In the genomic region with DNA sequence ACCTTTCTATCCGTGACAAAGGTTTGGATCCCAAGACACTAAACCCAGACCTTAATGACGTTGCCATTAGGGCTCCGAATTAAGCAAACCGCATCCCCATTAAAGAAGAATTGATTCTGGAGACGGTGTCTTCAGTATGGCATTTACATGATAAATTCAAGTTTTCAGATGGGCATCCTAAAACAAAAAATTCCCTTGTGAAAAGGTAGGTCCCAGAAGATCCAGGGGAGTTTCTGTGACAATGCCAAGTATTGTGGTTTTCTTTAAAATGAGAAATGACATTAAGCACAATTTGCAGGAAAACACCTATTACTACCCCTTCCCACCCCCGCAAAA, we compare ENCODE assay signal across 8 cellular contexts. TPM values are rescaled to one million over a fixed set of nuclear protein-coding genes. Genes with fewer than 3 reads are reported as not detected.
A peak's percentile ranks its signal among the peaks of the same experiment; 100 is the strongest.
DNase-seq lines count a peak whose midpoint lies in the region; ATAC-seq and TF ChIP-seq lines count a peak whose summit lies in the region.

No MANE protein-coding gene starts in this region.

- peaks cover 13% of the 10 kb centered on the region for H3K36me3 Mint-ChIP-seq in activated naive CD4-positive, alpha-beta T cell treated with anti-CD3 and anti-CD28 coated beads, Interleukin-2, amount 50 U/mL, for 24 hours
- peaks cover 11% of the 10 kb centered on the region for H3K36me3 Mint-ChIP-seq in memory B cell

- H3K4me3 Mint-ChIP-seq in activated naive CD4-positive, alpha-beta T cell treated with anti-CD3 and anti-CD28 coated beads, Interleukin-2, amount 50 U/mL, for 24 hours = peak overlapping the region; percentile 90
- H3K4me3 Mint-ChIP-seq in memory B cell = peak overlapping the region; percentile 92

- no peak for TF ChIP-seq EP300 in upper lobe of left lung (IDR thresholded peaks at IDR 0.05)

- no peaks in the 10 kb centered on the region for H3K9me3 Mint-ChIP-seq in activated naive CD4-positive, alpha-beta T cell treated with anti-CD3 and anti-CD28 coated beads, Interleukin-2, amount 50 U/mL, for 24 hours
- H3K9me3 Mint-ChIP-seq in memory B cell = no peaks in the 10 kb centered on the region

- TF ChIP-seq POLR2A in upper lobe of left lung (IDR thresholded peaks at IDR 0.05) = no peak

- peak overlapping the region; percentile 91 for H3K27ac Mint-ChIP-seq in activated naive CD4-positive, alpha-beta T cell treated with anti-CD3 and anti-CD28 coated beads, Interleukin-2, amount 50 U/mL, for 24 hours
- peak overlapping the region; percentile 94 for H3K27ac Mint-ChIP-seq in memory B cell

- ATAC-seq in memory B cell (ENCODE audit: low read depth) (no peak), upper lobe of left lung (ENCODE audit: low FRiP score in 2 of 2) (no peak), aorta (ENCODE audit: low FRiP score) (no peak)

- H3K4me3 ChIP-seq in brain microvascular endothelial cell (ENCODE audit: low read depth, low read length) = peak overlapping the region; percentile 57
- H3K4me3 ChIP-seq in upper lobe of left lung = peak overlapping the region; percentile 21 to 87 (median 78)
- peak overlapping the region in 1 of 2 donors; percentile 18 for H3K4me3 ChIP-seq in aorta (ENCODE audit: low read length in 2 of 2)

- H3K4me1 ChIP-seq in upper lobe of left lung (peaks cover 27 to 41% (median 33%) of the 10 kb centered on the region in 4 donors), aorta (ENCODE audit: control insufficient read depth in 1 of 2, insufficient read depth in 2 of 2, low read length in 2 of 2) (peaks cover 0 to 3% of the 10 kb centered on the region in 2 donors)

- peak overlapping the region; percentile 13 for H3K27ac ChIP-seq in brain microvascular endothelial cell
- peak overlapping the region in 3 of 4 donors; percentile 70 to 97 (median 96) for H3K27ac ChIP-seq in upper lobe of left lung
- H3K27ac ChIP-seq in aorta (ENCODE audit: low read depth in 1 of 2, low read length in 2 of 2) = no peak overlapping the region

- no peaks in the 10 kb centered on the region for H3K27me3 Mint-ChIP-seq in activated naive CD4-positive, alpha-beta T cell treated with anti-CD3 and anti-CD28 coated beads, Interleukin-2, amount 50 U/mL, for 24 hours
- peaks cover 1% of the 10 kb centered on the region for H3K27me3 Mint-ChIP-seq in memory B cell

- in situ Hi-C loops in brain microvascular endothelial cell (cut with HindIII; ENCODE audit: low pct_ligation_motif_present, low sequenced_read_pairs) = no loop called here

- no peak for TF ChIP-seq CTCF in brain microvascular endothelial cell (IDR thresholded peaks at IDR 0.05; ENCODE audit: low read depth, low read length, missing control alignments)
- no peak for TF ChIP-seq CTCF in upper lobe of left lung (IDR thresholded peaks at IDR 0.05)

- DNase-seq in activated naive CD4-positive, alpha-beta T cell (lab: John Stamatoyannopoulos, UW) = no peak
- DNase-seq in brain microvascular endothelial cell (no peak), memory B cell (ENCODE audit: low spot score in 2 of 2) (no peak), upper lobe of left lung (no peak), aorta (no peak), mucosa of gallbladder (ENCODE audit: low spot score) (no peak), DMS153 (lab: John Stamatoyannopoulos, UW) (no peak)

- intact Hi-C loops in aorta (cut with DNase I) = loop anchor here (2.0 to 5.0 kb wide), 6 partner anchors 23 to 159 kb away; a partner anchor contains a TSS

- H3K4me1 Mint-ChIP-seq in activated naive CD4-positive, alpha-beta T cell treated with anti-CD3 and anti-CD28 coated beads, Interleukin-2, amount 50 U/mL, for 24 hours = peaks cover 41% of the 10 kb centered on the region
- H3K4me1 Mint-ChIP-seq in memory B cell = peaks cover 26% of the 10 kb centered on the region

- H3K27me3 ChIP-seq in brain microvascular endothelial cell (replicated peaks) (no peaks in the 10 kb centered on the region), upper lobe of left lung (no peaks in the 10 kb centered on the region), aorta (ENCODE audit: control insufficient read depth in 1 of 2, insufficient read depth in 2 of 2, low read length in 1 of 2) (no peaks in the 10 kb centered on the region)

- H3K9me3 ChIP-seq in upper lobe of left lung = no peaks in the 10 kb centered on the region
- no peaks in the 10 kb centered on the region for H3K9me3 ChIP-seq in aorta (ENCODE audit: control insufficient read depth, low read length)

- 21 to 22% methylated on average over 5 to 6 of the region's 6 CpGs for WGBS in upper lobe of left lung, 2 donors
- 19 to 23% methylated on average over 6 of the region's 6 CpGs for WGBS in aorta, 2 donors

- H3K36me3 ChIP-seq in brain microvascular endothelial cell (replicated peaks) = peaks cover 5% of the 10 kb centered on the region
- peaks cover 0 to 9% (median 0%) of the 10 kb centered on the region in 4 donors for H3K36me3 ChIP-seq in upper lobe of left lung
- no peaks in the 10 kb centered on the region for H3K36me3 ChIP-seq in aorta (ENCODE audit: control insufficient read depth in 1 of 2, insufficient read depth in 2 of 2, low read length in 1 of 2)

RNA-seq across cellular contexts. Expression of a gene that starts 0.7 kb away (rescaled TPM):
- total RNA-seq in upper lobe of left lung (100 to 1,000 TPM in 4 of 6 donors, 10 to 100 TPM in 2; 67.1 to 223 (median 176) TPM), aorta (100 to 1,000 TPM; 182 to 226 TPM), mucosa of gallbladder (250 TPM)
- polyA plus RNA-seq in aorta = 100 to 1,000 TPM; 175 to 241 TPM

Comparison
In these comparisons a context has a peak if more than half of its experiments do, and no peak if none do; other contexts are left out.
1. H3K27ac ChIP-seq: peak in brain microvascular endothelial cell (single experiment) and upper lobe of left lung (3 of 4); none in aorta (0 of 2).